21 cellular contexts compared by ENCODE assay signal in genomic region chr3:177512945-177513671, GRCh38.
A peak's percentile ranks its signal among the peaks of the same experiment; 100 is the strongest.
DNase-seq lines count a peak whose midpoint lies in the region; ATAC-seq and TF ChIP-seq lines count a peak whose summit lies in the region.
"Had no signal": no experiment of that assay in that cellular context is flagged by ENCODE, and none has a peak within 500 bp of the region (broad histone marks: within the 10 kb centered on the region; RNA-seq: fewer than 3 reads in every experiment).

No MANE protein-coding gene starts in this region.

- peaks cover 0 to 9% (median 3%) of the 10 kb centered on the region in 4 donors for H3K4me1 ChIP-seq in upper lobe of left lung
- H3K4me1 ChIP-seq: foreskin keratinocyte had no signal

- WGBS in upper lobe of left lung, 2 donors: 73 to 78% methylated on average over 5 of the region's 5 CpGs

- peak overlapping the region in 3 of 4 donors; percentile 3 to 17 (median 12) for H3K27ac ChIP-seq in upper lobe of left lung
- H3K27ac ChIP-seq: foreskin keratinocyte, SJSA1 had no signal

- ATAC-seq in Right ventricle myocardium superior (ENCODE audit: poor library complexity) (peak; percentile 18), upper lobe of left lung (ENCODE audit: low FRiP score in 2 of 2) (no peak)
- ATAC-seq: foreskin keratinocyte, mucosa of descending colon had no signal

- H3K9me3 ChIP-seq in upper lobe of left lung: no peaks in the 10 kb centered on the region
- H3K9me3 ChIP-seq: mucosa of descending colon, SJSA1 had no signal

- no peak for TF ChIP-seq POLR2A in upper lobe of left lung (IDR thresholded peaks at IDR 0.05)
- TF ChIP-seq POLR2A in erythroblast (IDR thresholded peaks at IDR 0.05; ENCODE audit: low read length): no peak

- H3K4me1 Mint-ChIP-seq in glutamatergic neuron (ENCODE audit: low read depth, unreplicated experiment) (peaks cover 11% of the 10 kb centered on the region), neural crest cell (no peaks in the 10 kb centered on the region)

- peak overlapping the region; percentile 7 for H3K27ac Mint-ChIP-seq in glutamatergic neuron (ENCODE audit: unreplicated experiment)
- peak overlapping the region; percentile 32 for H3K27ac Mint-ChIP-seq in neural crest cell (ENCODE audit: unreplicated experiment)
- H3K27ac Mint-ChIP-seq: activated CD4-positive, alpha-beta memory T cell treated with anti-CD3 and anti-CD28 coated beads for 36 hours; stimulated activated naive CD8-positive, alpha-beta T cell treated with anti-CD3 and anti-CD28 coated beads, Interleukin-15, Interleukin-2, amounts not matched to agents 100 ng/mL and 50 ng/mL, for 24 hours had no signal

- no peak overlapping the region for H3K4me3 ChIP-seq in upper lobe of left lung
- H3K4me3 ChIP-seq: mucosa of descending colon, SJSA1 had no signal

- no peaks in the 10 kb centered on the region for H3K27me3 ChIP-seq in upper lobe of left lung
- H3K27me3 ChIP-seq: foreskin keratinocyte, SJSA1 had no signal

- H3K9me3 Mint-ChIP-seq in glutamatergic neuron (ENCODE audit: unreplicated experiment) (peaks cover 3% of the 10 kb centered on the region), neural crest cell (no peaks in the 10 kb centered on the region)
- H3K9me3 Mint-ChIP-seq: activated CD4-positive, alpha-beta memory T cell treated with anti-CD3 and anti-CD28 coated beads for 36 hours; stimulated activated naive CD8-positive, alpha-beta T cell treated with anti-CD3 and anti-CD28 coated beads, Interleukin-15, Interleukin-2, amounts not matched to agents 100 ng/mL and 50 ng/mL, for 24 hours had no signal

- peaks cover 2% of the 10 kb centered on the region for H3K27me3 Mint-ChIP-seq in glutamatergic neuron (ENCODE audit: unreplicated experiment)
- no peaks in the 10 kb centered on the region for H3K27me3 Mint-ChIP-seq in neural crest cell (ENCODE audit: low read depth)
- H3K27me3 Mint-ChIP-seq: activated CD4-positive, alpha-beta memory T cell treated with anti-CD3 and anti-CD28 coated beads for 36 hours; stimulated activated naive CD8-positive, alpha-beta T cell treated with anti-CD3 and anti-CD28 coated beads, Interleukin-15, Interleukin-2, amounts not matched to agents 100 ng/mL and 50 ng/mL, for 24 hours had no signal

- no peak for TF ChIP-seq EP300 in upper lobe of left lung (IDR thresholded peaks at IDR 0.05)

- H3K4me3 Mint-ChIP-seq in glutamatergic neuron (ENCODE audit: unreplicated experiment) (no peak overlapping the region), neural crest cell (no peak overlapping the region)
- H3K4me3 Mint-ChIP-seq: activated CD4-positive, alpha-beta memory T cell treated with anti-CD3 and anti-CD28 coated beads for 36 hours; stimulated activated naive CD8-positive, alpha-beta T cell treated with anti-CD3 and anti-CD28 coated beads, Interleukin-15, Interleukin-2, amounts not matched to agents 100 ng/mL and 50 ng/mL, for 24 hours had no signal

- intact Hi-C loops in Right ventricle myocardium superior (cut with DNase I): no loop called here
- intact Hi-C loops in cardiac septum (cut with DNase I): no loop called here

- DNase-seq in Right ventricle myocardium superior (no peak), cardiac septum (ENCODE audit: low spot score) (no peak), glutamatergic neuron (no peak), neural crest cell (ENCODE audit: low read depth, low spot score) (no peak), upper lobe of left lung (no peak), NCI-H2107 treated with DMSO at 0.1 percent for 48 hours (lab: John Stamatoyannopoulos, UW; ENCODE audit: unreplicated experiment) (no peak), erythroblast (lab: John Stamatoyannopoulos, UW) (no peak), occipital lobe (lab: John Stamatoyannopoulos, UW) (no peak)
- DNase-seq: activated CD4-positive, alpha-beta memory T cell treated with anti-CD3 and anti-CD28 coated beads for 36 hours; aorta; Calu3; EL; foreskin keratinocyte; GOT3; mucosa of descending colon; NCI-H1417 treated with DMSO at 0.1 percent for 48 hours; NCI-H2171 treated with DMSO at 0.1 percent for 48 hours; OCI-M1; T-helper 2 cell had no signal

- H3K36me3 Mint-ChIP-seq in glutamatergic neuron (ENCODE audit: unreplicated experiment): no peaks in the 10 kb centered on the region
- no peaks in the 10 kb centered on the region for H3K36me3 Mint-ChIP-seq in neural crest cell (ENCODE audit: low read depth)
- H3K36me3 Mint-ChIP-seq: activated CD4-positive, alpha-beta memory T cell treated with anti-CD3 and anti-CD28 coated beads for 36 hours had no signal

- H3K36me3 ChIP-seq in upper lobe of left lung: no peaks in the 10 kb centered on the region
- H3K36me3 ChIP-seq: SJSA1 had no signal

- TF ChIP-seq CTCF in glutamatergic neuron (IDR thresholded peaks at IDR 0.05; ENCODE audit: partially characterized antibody, unreplicated experiment): no peak
- no peak for TF ChIP-seq CTCF in neural crest cell (conservative IDR thresholded peaks at IDR 0.05)
- TF ChIP-seq CTCF in upper lobe of left lung (IDR thresholded peaks at IDR 0.05): no peak
